Comparison of ENCODE assay signal across 27 cellular contexts in genomic region chr5:151602806-151603205, GRCh38. TPM values are rescaled to one million over a fixed set of nuclear protein-coding genes. Genes with fewer than 3 reads are reported as not detected.
DNase-seq lines count a peak whose midpoint lies in the region; ATAC-seq, FAIRE-seq and TF ChIP-seq lines count a peak whose summit lies in the region.
"Had no signal": no experiment of that assay in that cellular context is flagged by ENCODE, and none has a peak within 500 bp of the region (broad histone marks: within the 10 kb centered on the region; RNA-seq: fewer than 3 reads in every experiment).

No MANE protein-coding gene starts in this region.

- H3K9me3 ChIP-seq in keratinocyte (ENCODE audit: control insufficient read depth, low read depth, low read length) (no peaks in the 10 kb centered on the region), mammary epithelial cell (replicated peaks; ENCODE audit: insufficient read depth, low read length) (no peaks in the 10 kb centered on the region)

- ATAC-seq in GM18498 (IDR thresholded peaks at IDR 0.05; ENCODE audit: unreplicated experiment) (no peak), HG03439 (IDR thresholded peaks at IDR 0.05; ENCODE audit: unreplicated experiment) (no peak)
- ATAC-seq: HCT116, HepG2, K562, SK-N-SH treated with all-trans-retinoic acid at 6 μM for 48 hours had no signal

- H3K36me3 Mint-ChIP-seq in chondrocyte (ENCODE audit: low read depth), result no peaks in the 10 kb centered on the region
- H3K36me3 Mint-ChIP-seq: CD8-positive, alpha-beta memory T cell had no signal

- no TSS peak for BruUV-seq in mammary epithelial cell (replicated peaks; lab: Mats Ljungman, UMichigan)

- in situ Hi-C loops in mammary epithelial cell (cut with MboI; ENCODE audit: low sequenced_read_pairs in 2 of 2), result no loop called here

- H4K20me1 ChIP-seq in keratinocyte (ENCODE audit: control insufficient read depth, extremely low read depth, insufficient read depth, low read length) (no peaks in the 10 kb centered on the region), mammary epithelial cell (ENCODE audit: insufficient read depth, low read length) (no peaks in the 10 kb centered on the region)

- H3K9ac ChIP-seq in keratinocyte (ENCODE audit: control insufficient read depth, extremely low read depth, insufficient read depth, low read length) (no peak overlapping the region), mammary epithelial cell (ENCODE audit: insufficient read depth, low read length) (no peak overlapping the region)

- CTCF ChIA-PET in AG04449 (lab: Yijun Ruan, JAX), result no interaction called here
- CTCF ChIA-PET in mammary epithelial cell (lab: Charles Lee; ENCODE audit: low non-redundant PET), result no interaction called here

- FAIRE-seq in keratinocyte (lab: Jason Lieb, UNC), result peak; percentile 39
- FAIRE-seq: GM12891, HepG2, K562, RCC 7860 had no signal

- TF ChIP-seq RAD21 in Ishikawa (IDR thresholded peaks at IDR 0.05; ENCODE audit: low read depth), result no peak

- H3K4me1 ChIP-seq in keratinocyte (ENCODE audit: control insufficient read depth, extremely low read depth, insufficient read depth, low read length) (peaks cover 16% of the 10 kb centered on the region), mammary epithelial cell (ENCODE audit: insufficient read depth, low read length) (peaks cover 24% of the 10 kb centered on the region)

- no peak overlapping the region for H2AFZ ChIP-seq in keratinocyte (ENCODE audit: control insufficient read depth, low read length)
- no peak overlapping the region for H2AFZ ChIP-seq in mammary epithelial cell (ENCODE audit: low read depth, low read length)

- H3K27ac ChIP-seq in keratinocyte (ENCODE audit: control insufficient read depth, insufficient read depth, low read length) (no peak overlapping the region), mammary epithelial cell (ENCODE audit: insufficient read depth, low read depth, low read length) (no peak overlapping the region)
- H3K27ac ChIP-seq: C4-2B had no signal

- H3K4me2 ChIP-seq in keratinocyte (ENCODE audit: control insufficient read depth, extremely low read depth, insufficient read depth, low read depth, low read length) (no peak overlapping the region), mammary epithelial cell (ENCODE audit: insufficient read depth, low read depth, low read length) (no peak overlapping the region)

- H3K9me3 Mint-ChIP-seq in chondrocyte (ENCODE audit: low read depth), result no peaks in the 10 kb centered on the region
- H3K9me3 Mint-ChIP-seq: CD8-positive, alpha-beta memory T cell had no signal

- H3K4me3 Mint-ChIP-seq in chondrocyte (ENCODE audit: unreplicated experiment), result no peak overlapping the region
- H3K4me3 Mint-ChIP-seq: CD8-positive, alpha-beta memory T cell had no signal

- dilution Hi-C loops in keratinocyte (cut with MboI; ENCODE audit: extremely low pct_ligation_motif_present, low sequenced_read_pairs), result no loop called here
- dilution Hi-C loops in mammary epithelial cell (cut with HindIII; ENCODE audit: low sequenced_read_pairs), result loop anchor here (25.0 kb wide), 1 partner anchor 516 kb away; the partner anchor contains the start of gene TNIP1

- intact Hi-C loops in mammary epithelial cell (cut with micrococcal nuclease), result no loop called here

- H3K4me1 Mint-ChIP-seq in chondrocyte (ENCODE audit: low read depth), result peaks cover 35% of the 10 kb centered on the region
- H3K4me1 Mint-ChIP-seq: CD8-positive, alpha-beta memory T cell had no signal

- DNase-seq in AG04449 (ENCODE audit: low read depth, low spot score) (peak; percentile 33), chondrocyte (ENCODE audit: low spot score) (no peak), keratinocyte (ENCODE audit: low read depth, low spot score) (no peak), NCI-H1092 treated with DMSO at 0.1 percent for 48 hours (lab: John Stamatoyannopoulos, UW) (no peak), mammary epithelial cell (no peak)
- DNase-seq: 8988T; CD8-positive, alpha-beta memory T cell; DMS 273 treated with DMSO at 0.1 percent for 48 hours; DMS79; GF-D8; Kasumi-1; NCI-H1105; NCI-H1436 treated with DMSO at 0.1 percent for 48 hours; NCI-H187 treated with DMSO at 0.1 percent for 48 hours; NCI-H2171 treated with DMSO at 0.1 percent for 48 hours; NCI-H524; NCI-H748 treated with DMSO at 0.1 percent for 48 hours had no signal

- H3K79me2 ChIP-seq in keratinocyte (ENCODE audit: control insufficient read depth, insufficient read depth, low read length) (no peaks in the 10 kb centered on the region), mammary epithelial cell (ENCODE audit: insufficient read depth, low read length) (no peaks in the 10 kb centered on the region)

- peak overlapping the region; percentile 74 for H3K27ac Mint-ChIP-seq in chondrocyte (ENCODE audit: unreplicated experiment)
- H3K27ac Mint-ChIP-seq: CD8-positive, alpha-beta memory T cell had no signal

- peaks cover 6% of the 10 kb centered on the region for H3K27me3 Mint-ChIP-seq in chondrocyte (ENCODE audit: low read depth)

- TF ChIP-seq EP300 in Ishikawa (IDR thresholded peaks at IDR 0.05; ENCODE audit: borderline replicate concordance), result no peak

- H3K9me1 ChIP-seq in keratinocyte (ENCODE audit: control insufficient read depth, extremely low read depth, insufficient read depth, low read length), result no peaks in the 10 kb centered on the region

- POLR2A ChIA-PET in AG04449 (lab: Yijun Ruan, JAX), result no interaction called here

- no peaks in the 10 kb centered on the region for H3K36me3 ChIP-seq in keratinocyte (ENCODE audit: control insufficient read depth in 2 of 2, extremely low read depth in 1 of 2, insufficient read depth in 2 of 2, low read length in 2 of 2)
- no peaks in the 10 kb centered on the region for H3K36me3 ChIP-seq in mammary epithelial cell (ENCODE audit: insufficient read depth, low read length)

- TF ChIP-seq CTCF in AG04449 (IDR thresholded peaks at IDR 0.05; ENCODE audit: insufficient read depth, low read length, missing control alignments) (no peak), chondrocyte (IDR thresholded peaks at IDR 0.05) (no peak), keratinocyte (optimal IDR thresholded peaks at IDR 0.05 in 1 of 3, IDR thresholded peaks at IDR 0.05 in 1 of 3, conservative IDR thresholded peaks at IDR 0.05 in 1 of 3; ENCODE audit: extremely low read depth in 1 of 3, insufficient read depth in 2 of 3, low read length in 3 of 3) (no peak), mammary epithelial cell (conservative IDR thresholded peaks at IDR 0.05 in 1 of 2, IDR thresholded peaks at IDR 0.05 in 1 of 2; ENCODE audit: extremely low read depth in 1 of 2, insufficient read depth in 1 of 2, low read depth in 1 of 2, low read length in 2 of 2) (no peak)

- no peaks in the 10 kb centered on the region for H3K27me3 ChIP-seq in keratinocyte (ENCODE audit: control insufficient read depth, extremely low read depth, insufficient read depth, low read length)
- no peaks in the 10 kb centered on the region for H3K27me3 ChIP-seq in mammary epithelial cell (ENCODE audit: insufficient read depth, low read length)

- H3K4me3 ChIP-seq in AG04449 (ENCODE audit: low read depth, low read length) (no peak overlapping the region), keratinocyte (ENCODE audit: control insufficient read depth in 2 of 3, extremely low read depth in 1 of 3, insufficient read depth in 2 of 3, low read depth in 1 of 3, low read length in 3 of 3) (no peak overlapping the region), mammary epithelial cell (replicated peaks in 1 of 3; ENCODE audit: insufficient read depth in 1 of 3, low read depth in 2 of 3, low read length in 3 of 3) (no peak overlapping the region)
- H3K4me3 ChIP-seq: K562 had no signal

TF ChIP-seq in Ishikawa, 13 proteins besides CTCF, POLR2A, EP300 and RAD21:
- TF ChIP-seq CEBPB (IDR thresholded peaks at IDR 0.05) (0 out of 2 replicates have a peak, but pooled peaks have one; percentile 34), CREB1 (IDR thresholded peaks at IDR 0.05; ENCODE audit: low read depth) (no peak), TAF1 (IDR thresholded peaks at IDR 0.05; ENCODE audit: low read depth) (no peak), REST (IDR thresholded peaks at IDR 0.05; ENCODE audit: low read depth) (no peak)

RNA-seq across cellular contexts. Expression of gene FAT2, which starts 11.7 kb away (rescaled TPM):
- total RNA-seq in chondrocyte (2.2 to 20.9 TPM (median 2.3 TPM) in 3 replicates), mammary epithelial cell (100 to 1,000 TPM; 122 to 137 TPM)
- polyA plus RNA-seq in keratinocyte (35.0 to 58.0 TPM (median 51.5 TPM) in 3 replicates), mammary epithelial cell (44.8 TPM)
- 20.3 TPM for polyA plus RNA-seq in keratinocyte (2011; ENCODE audit: low read depth)
- polyA plus RNA-seq in keratinocyte (2011; cell fraction: cytosol; rRNA removed), result 12.5 and 14.2 TPM in 2 replicates
- polyA plus RNA-seq in keratinocyte (2011; cell fraction: nucleus; rRNA removed), result 217 and 259 TPM in 2 replicates
- polyA plus RNA-seq in keratinocyte (2012; ENCODE audit: low replicate concordance), result 44.0 and 58.0 TPM in 2 replicates
- polyA minus RNA-seq in keratinocyte (219 to 287 TPM (median 236 TPM) in 3 replicates), mammary epithelial cell (239 TPM)
- 63.1 TPM for polyA minus RNA-seq in keratinocyte (2011; cell fraction: cytosol; rRNA and poly(A)+ RNA removed)
- 484 and 633 TPM in 2 replicates for polyA minus RNA-seq in keratinocyte (2011; cell fraction: nucleus; rRNA and poly(A)+ RNA removed)
- total RNA-seq: CD8-positive, alpha-beta memory T cell; HepG2; K562 had no signal
- polyA plus RNA-seq: CD8-positive, alpha-beta memory T cell; HepG2; K562 had no signal
